In the genomic region with DNA sequence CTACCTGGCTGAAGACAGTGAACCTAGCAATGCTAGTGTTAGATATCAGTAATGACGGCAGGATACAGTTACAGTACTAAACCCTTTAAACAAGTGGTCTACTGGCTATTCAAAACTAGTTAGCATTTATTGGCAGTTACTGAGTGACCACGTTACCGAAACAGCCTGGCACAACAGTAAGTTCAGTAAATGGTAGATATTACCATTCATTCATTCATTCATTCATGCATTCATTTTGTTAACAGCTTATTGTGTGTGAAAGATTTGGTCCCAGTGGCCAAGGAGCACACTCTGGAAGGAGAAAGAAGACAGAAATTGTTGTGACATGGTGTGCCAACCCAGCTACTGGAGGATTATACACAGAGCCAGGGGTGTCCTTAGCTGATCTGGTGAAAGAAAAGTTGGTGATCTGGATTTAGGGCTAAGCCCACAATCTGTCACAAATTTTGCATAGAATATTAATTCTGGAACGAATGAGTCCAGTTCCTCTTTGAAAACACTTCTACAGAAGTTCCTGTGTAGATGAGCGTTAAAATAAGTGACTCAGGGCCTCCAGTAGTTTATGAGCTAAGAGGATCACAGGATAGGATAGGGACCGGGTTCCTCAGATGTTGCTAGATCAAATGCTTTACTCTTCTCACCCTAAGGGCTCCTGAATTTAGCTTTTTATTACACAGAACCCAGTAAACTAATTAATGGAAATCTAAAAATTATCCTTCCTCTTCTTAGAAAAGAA, we compare ENCODE assay signal across 9 cellular contexts.
DNase-seq lines count a peak whose midpoint lies in the region; ATAC-seq and TF ChIP-seq lines count a peak whose summit lies in the region.
"Had no signal": no experiment of that assay in that cellular context is flagged by ENCODE, and none has a peak within 500 bp of the region (broad histone marks: within the 10 kb centered on the region; RNA-seq: fewer than 3 reads in every experiment).

No MANE protein-coding gene starts in this region.

- intact Hi-C loops in spleen (cut with DNase I; ENCODE audit: low total_unique reads): no loop called here

- 50 to 56% (median 54%) methylated on average over 6 of the region's 6 CpGs for WGBS in spleen, 5 donors

- TF ChIP-seq CTCF in foreskin keratinocyte (conservative IDR thresholded peaks at IDR 0.05) (no peak), spleen (IDR thresholded peaks at IDR 0.05 in 8 of 11, conservative IDR thresholded peaks at IDR 0.05 in 3 of 11) (no peak)

- peak overlapping the region; percentile 91 for H3K4me3 ChIP-seq in SJCRH30
- peak overlapping the region in 5 of 8 donors; percentile 58 to 77 (median 70) for H3K4me3 ChIP-seq in spleen

- H3K27ac ChIP-seq in SJCRH30: peak overlapping the region; percentile 96
- peak overlapping the region; percentile 88 for H3K27ac ChIP-seq in foreskin keratinocyte
- H3K27ac ChIP-seq in spleen: peak overlapping the region; percentile 21 to 89 (median 85)
- H3K27ac ChIP-seq: 22Rv1 had no signal

- no peak for ATAC-seq in foreskin keratinocyte

- no peaks in the 10 kb centered on the region for H3K27me3 ChIP-seq in SJCRH30
- H3K27me3 ChIP-seq in foreskin keratinocyte: no peaks in the 10 kb centered on the region
- peaks cover 0 to 64% (median 20%) of the 10 kb centered on the region in 7 donors for H3K27me3 ChIP-seq in spleen (replicated peaks in 1 of 7)

- peaks cover 5% of the 10 kb centered on the region; the same call in 1 of the 2 replicates for H3K4me1 ChIP-seq in SJCRH30
- H3K4me1 ChIP-seq in foreskin keratinocyte: peaks cover 13% of the 10 kb centered on the region
- H3K4me1 ChIP-seq in spleen: peaks cover 6 to 39% (median 21%) of the 10 kb centered on the region in 6 donors

- DNase-seq in DMS 273 (lab: John Stamatoyannopoulos, UW; ENCODE audit: unreplicated experiment) (peak; percentile 13), DMS 273 treated with DMSO at 0.1 percent for 48 hours (lab: John Stamatoyannopoulos, UW) (no peak), SJCRH30 (peak in 1 of 2 experiments; percentile 36), foreskin keratinocyte (peak in 1 of 2 donors; percentile 56), spleen (no peak), C1 segment of cervical spinal cord (lab: John Stamatoyannopoulos, UW) (no peak), superior temporal gyrus (ENCODE audit: extremely low spot score) (no peak)
- DNase-seq in NK-92 treated with Interleukin-12 subunit alpha and Interleukin-12 subunit beta, amount 100 ng/mL, for 24 hours (lab: John Stamatoyannopoulos, UW): no peak

- no peaks in the 10 kb centered on the region for H3K9me3 ChIP-seq in SJCRH30 (replicated peaks)
- H3K9me3 ChIP-seq in spleen: no peaks in the 10 kb centered on the region

- H3K36me3 ChIP-seq in SJCRH30: peaks cover 2% of the 10 kb centered on the region; the same call in 1 of the 2 replicates
- H3K36me3 ChIP-seq in spleen: no peaks in the 10 kb centered on the region

- TF ChIP-seq POLR2A in spleen (IDR thresholded peaks at IDR 0.05): no peak
